In the genomic region with DNA sequence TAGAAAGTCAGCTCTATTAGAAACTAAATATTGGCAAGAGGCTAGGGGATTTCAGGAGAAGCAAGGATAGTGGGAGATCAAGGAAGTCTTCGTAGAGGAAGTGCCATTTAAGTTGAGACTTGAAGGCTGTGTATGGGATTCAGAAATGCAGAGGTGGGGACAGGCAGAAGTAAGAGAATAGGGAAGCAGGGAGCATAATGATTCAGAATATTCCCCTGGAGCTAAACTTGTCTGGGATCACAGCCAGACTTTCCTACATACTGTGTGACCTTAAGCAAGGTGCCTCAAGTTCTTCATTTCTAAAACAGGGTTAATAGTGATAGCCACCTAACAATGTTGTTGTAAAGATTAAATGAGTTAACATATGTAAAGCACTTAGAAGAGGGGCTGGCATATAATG, we compare ENCODE assay signal across 15 cellular contexts.
"Had no signal": no experiment of that assay in that cellular context is flagged by ENCODE, and none has a peak within 500 bp of the region (broad histone marks: within the 10 kb centered on the region; RNA-seq: fewer than 3 reads in every experiment).

No MANE protein-coding gene starts in this region.

- H3K27ac ChIP-seq: adrenal gland, hepatocyte, parathyroid adenoma, right atrium auricular region, transverse colon had no signal

- H3K36me3 ChIP-seq: adrenal gland, right atrium auricular region, transverse colon had no signal

- H3K36me3 Mint-ChIP-seq: mesothelial cell of epicardium had no signal

- H3K27me3 Mint-ChIP-seq: activated CD4-positive, alpha-beta memory T cell treated with anti-CD3 and anti-CD28 coated beads, Interleukin-2, amount 10 ng/mL, durations not matched to agents 7 days and 5 days; central memory CD8-positive, alpha-beta T cell had no signal

- H3K9me3 ChIP-seq: adrenal gland, right atrium auricular region, transverse colon had no signal

- H3K4me1 ChIP-seq: adrenal gland, parathyroid adenoma, right atrium auricular region, transverse colon had no signal

- DNase-seq: activated CD4-positive, alpha-beta memory T cell treated with anti-CD3 and anti-CD28 coated beads, Interleukin-2, amount 10 ng/mL, durations not matched to agents 7 days and 5 days; activated naive CD4-positive, alpha-beta T cell; adrenal gland; cortex of kidney; effector CD8-positive, alpha-beta T cell; small intestine; substantia nigra; transverse colon had no signal

- H3K4me1 Mint-ChIP-seq: mesothelial cell of epicardium had no signal

- H3K4me3 ChIP-seq: adrenal gland, hepatocyte, right atrium auricular region, transverse colon had no signal

- H3K27me3 ChIP-seq: adrenal gland, hepatocyte, right atrium auricular region, transverse colon had no signal

- ATAC-seq: activated CD4-positive, CD25-positive, alpha-beta regulatory T cell treated with anti-CD3 and anti-CD28 coated beads, Interleukin-2, amount 50 U/mL, for 24 hours had no signal

- H3K9me3 Mint-ChIP-seq: central memory CD8-positive, alpha-beta T cell; mesothelial cell of epicardium had no signal

- H3K27ac Mint-ChIP-seq: activated CD4-positive, alpha-beta memory T cell treated with anti-CD3 and anti-CD28 coated beads, Interleukin-2, amount 10 ng/mL, durations not matched to agents 7 days and 5 days; activated T-helper 1 cell treated with anti-CD3 and anti-CD28 coated beads, Interleukin-12 subunit alpha, Interleukin-12 subunit beta, Interleukin-2, Interleukin-4 antibody, amounts not matched to agents 30 ng/mL and 10 ng/mL and 1 ng/mL, durations not matched to agents 14 hours and 24 hours and 36 hours; mesothelial cell of epicardium had no signal

- H3K4me3 Mint-ChIP-seq: activated CD4-positive, alpha-beta memory T cell treated with anti-CD3 and anti-CD28 coated beads, Interleukin-2, amount 10 ng/mL, durations not matched to agents 7 days and 5 days; activated T-helper 1 cell treated with anti-CD3 and anti-CD28 coated beads, Interleukin-12 subunit alpha, Interleukin-12 subunit beta, Interleukin-2, Interleukin-4 antibody, amounts not matched to agents 30 ng/mL and 10 ng/mL and 1 ng/mL, durations not matched to agents 14 hours and 24 hours and 36 hours; central memory CD8-positive, alpha-beta T cell; mesothelial cell of epicardium had no signal
